In the genomic region with DNA sequence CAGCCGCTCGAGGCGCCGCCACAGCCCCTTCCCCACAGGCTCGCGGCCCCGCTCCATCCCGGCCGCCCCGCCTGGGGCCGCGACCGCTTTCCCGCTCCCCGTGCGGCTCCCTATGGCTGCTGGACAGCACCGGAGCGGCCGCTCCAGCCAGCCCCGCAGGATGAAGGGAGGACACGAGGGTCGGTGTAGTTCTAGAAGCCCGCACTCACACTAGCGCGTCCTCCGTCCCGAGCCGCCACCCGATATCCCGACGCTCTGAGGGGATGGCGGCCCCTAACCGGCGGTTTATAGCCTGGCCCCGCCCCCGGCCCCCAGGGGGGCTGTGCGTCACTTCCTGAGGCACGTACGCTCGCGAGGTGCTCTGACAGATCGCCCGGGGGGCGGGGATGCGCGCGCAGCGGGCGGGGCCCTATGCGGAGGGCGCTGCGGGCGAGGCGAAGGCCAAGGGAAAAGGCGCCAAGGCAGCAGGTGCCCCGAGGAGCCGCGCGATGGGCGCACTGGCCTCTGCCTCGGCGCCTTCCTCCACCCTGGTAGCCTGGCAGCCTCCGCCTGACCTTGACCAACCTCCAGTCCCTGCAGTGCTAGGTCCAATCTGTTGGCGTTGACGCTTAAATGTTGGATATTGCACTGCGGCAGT, we compare ENCODE assay signal across 1 cellular context.
TF ChIP-seq lines count a peak whose summit lies in the region.

Gene TFRC (minus strand): TSS at position 257 of the 637 bp plus-strand sequence. CDS start 4,991 bp downstream, outside the sequence.

TF ChIP-seq in GM12878, 131 proteins besides CTCF, POLR2A, EP300 and RAD21 (continued from another document and continues in another):
- TF ChIP-seq, protein P1, sequence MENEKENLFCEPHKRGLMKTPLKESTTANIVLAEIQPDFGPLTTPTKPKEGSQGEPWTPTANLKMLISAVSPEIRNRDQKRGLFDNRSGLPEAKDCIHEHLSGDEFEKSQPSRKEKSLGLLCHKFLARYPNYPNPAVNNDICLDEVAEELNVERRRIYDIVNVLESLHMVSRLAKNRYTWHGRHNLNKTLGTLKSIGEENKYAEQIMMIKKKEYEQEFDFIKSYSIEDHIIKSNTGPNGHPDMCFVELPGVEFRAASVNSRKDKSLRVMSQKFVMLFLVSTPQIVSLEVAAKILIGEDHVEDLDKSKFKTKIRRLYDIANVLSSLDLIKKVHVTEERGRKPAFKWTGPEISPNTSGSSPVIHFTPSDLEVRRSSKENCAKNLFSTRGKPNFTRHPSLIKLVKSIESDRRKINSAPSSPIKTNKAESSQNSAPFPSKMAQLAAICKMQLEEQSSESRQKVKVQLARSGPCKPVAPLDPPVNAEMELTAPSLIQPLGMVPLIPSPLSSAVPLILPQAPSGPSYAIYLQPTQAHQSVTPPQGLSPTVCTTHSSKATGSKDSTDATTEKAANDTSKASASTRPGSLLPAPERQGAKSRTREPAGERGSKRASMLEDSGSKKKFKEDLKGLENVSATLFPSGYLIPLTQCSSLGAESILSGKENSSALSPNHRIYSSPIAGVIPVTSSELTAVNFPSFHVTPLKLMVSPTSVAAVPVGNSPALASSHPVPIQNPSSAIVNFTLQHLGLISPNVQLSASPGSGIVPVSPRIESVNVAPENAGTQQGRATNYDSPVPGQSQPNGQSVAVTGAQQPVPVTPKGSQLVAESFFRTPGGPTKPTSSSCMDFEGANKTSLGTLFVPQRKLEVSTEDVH (IDR thresholded peaks at IDR 0.05; ENCODE audit: low read depth, partially characterized antibody): peak; percentile 37
- TF ChIP-seq SREBF1 (IDR thresholded peaks at IDR 0.05; ENCODE audit: low read length) (no peak), ZNF217 (IDR thresholded peaks at IDR 0.05) (no peak), EZH2 (IDR thresholded peaks at IDR 0.05; ENCODE audit: borderline replicate concordance, control insufficient read depth, low read depth, low read length) (no peak), MAX (IDR thresholded peaks at IDR 0.05; ENCODE audit: low read depth, low read length) (peak; percentile 53; the same call in 1 of the 2 replicates), ZSCAN29 (IDR thresholded peaks at IDR 0.05) (no peak), NR2C1 (IDR thresholded peaks at IDR 0.05) (no peak; the same call in 1 of the 2 replicates), RBBP5 (conservative IDR thresholded peaks at IDR 0.05) (no peak), DPF2 (IDR thresholded peaks at IDR 0.05) (peak; percentile 81), REST (IDR thresholded peaks at IDR 0.05; ENCODE audit: low read depth, low read length) (peak; percentile 59; the same call in 1 of the 2 replicates), NBN (IDR thresholded peaks at IDR 0.05) (peak; percentile 69), GATAD2B (conservative IDR thresholded peaks at IDR 0.05; ENCODE audit: low read depth) (peak; percentile 60; the same call in 1 of the 2 replicates), SP1 (IDR thresholded peaks at IDR 0.05; ENCODE audit: low read depth, low read length) (peak; percentile 81), CREM (IDR thresholded peaks at IDR 0.05; ENCODE audit: low read depth) (peak; percentile 96), CBFB (IDR thresholded peaks at IDR 0.05; ENCODE audit: low read depth) (peak; percentile 99), SIX5 (IDR thresholded peaks at IDR 0.05; ENCODE audit: low read depth, low read length, severe bottlenecking) (peak; percentile 18), IRF5 (IDR thresholded peaks at IDR 0.05; ENCODE audit: borderline replicate concordance) (no peak), MLLT1 (IDR thresholded peaks at IDR 0.05) (peak; percentile 12; the same call in 1 of the 2 replicates), PAX5 (IDR thresholded peaks at IDR 0.05; ENCODE audit: borderline replicate concordance, low read depth, low read length) (peak; percentile 37; the same call in 1 of the 2 replicates), ESRRA (IDR thresholded peaks at IDR 0.05; ENCODE audit: low read length) (0 out of 2 replicates have a peak, but pooled peaks have one; percentile 7), SRF (IDR thresholded peaks at IDR 0.05; ENCODE audit: low read depth in 2 of 2, low read length in 2 of 2) (peak in 1 of 2 experiments; percentile 56; a peak in 1 of 4 replicates), MYC (IDR thresholded peaks at IDR 0.05; ENCODE audit: insufficient read depth, insufficient read length, insufficient replicate concordance, low read length, severe bottlenecking) (no peak), BMI1 (IDR thresholded peaks at IDR 0.05; ENCODE audit: borderline replicate concordance) (no peak), MEF2A (IDR thresholded peaks at IDR 0.05; ENCODE audit: insufficient read depth, low read depth, low read length) (peak; percentile 72), FOXM1 (IDR thresholded peaks at IDR 0.05; ENCODE audit: low read depth, low read length) (0 out of 2 replicates have a peak, but pooled peaks have one; percentile 6), SMARCA5 (IDR thresholded peaks at IDR 0.05) (no peak), CEBPZ (IDR thresholded peaks at IDR 0.05; ENCODE audit: low read depth, low read length) (no peak), MEF2B (IDR thresholded peaks at IDR 0.05; ENCODE audit: partially characterized antibody, poor library complexity, severe bottlenecking) (peak; percentile 98), BHLHE40 (IDR thresholded peaks at IDR 0.05; ENCODE audit: borderline replicate concordance in 1 of 2, low read depth in 2 of 2, low read length in 1 of 2) (peak; percentile 47 to 73; a peak in 2 of 4 replicates), ZBTB4 (CRISPR knock-in tag; IDR thresholded peaks at IDR 0.05) (no peak), IKZF2 (IDR thresholded peaks at IDR 0.05) (peak; percentile 20 to 49; a peak in 2 of 4 replicates), HDGF (IDR thresholded peaks at IDR 0.05) (peak; percentile 81; the same call in 1 of the 2 replicates), NFIC (IDR thresholded peaks at IDR 0.05; ENCODE audit: low read depth, low read length) (no peak), SMAD5 (IDR thresholded peaks at IDR 0.05; ENCODE audit: low read depth) (peak; percentile 98), STAT1 (conservative IDR thresholded peaks at IDR 0.05) (no peak), TCF3 (IDR thresholded peaks at IDR 0.05; ENCODE audit: borderline replicate concordance, insufficient read depth, low read depth, low read length) (peak; percentile 92), RCOR1 (conservative IDR thresholded peaks at IDR 0.05; ENCODE audit: low read depth, low read length) (peak; percentile 71; the same call in 1 of the 2 replicates), SUPT20H (IDR thresholded peaks at IDR 0.05; ENCODE audit: borderline replicate concordance, control insufficient read depth, low read depth, low read length) (no peak), IKZF1 (conservative IDR thresholded peaks at IDR 0.05) (peak; percentile 79; the same call in 1 of the 2 replicates)
- TF ChIP-seq, protein P2, sequence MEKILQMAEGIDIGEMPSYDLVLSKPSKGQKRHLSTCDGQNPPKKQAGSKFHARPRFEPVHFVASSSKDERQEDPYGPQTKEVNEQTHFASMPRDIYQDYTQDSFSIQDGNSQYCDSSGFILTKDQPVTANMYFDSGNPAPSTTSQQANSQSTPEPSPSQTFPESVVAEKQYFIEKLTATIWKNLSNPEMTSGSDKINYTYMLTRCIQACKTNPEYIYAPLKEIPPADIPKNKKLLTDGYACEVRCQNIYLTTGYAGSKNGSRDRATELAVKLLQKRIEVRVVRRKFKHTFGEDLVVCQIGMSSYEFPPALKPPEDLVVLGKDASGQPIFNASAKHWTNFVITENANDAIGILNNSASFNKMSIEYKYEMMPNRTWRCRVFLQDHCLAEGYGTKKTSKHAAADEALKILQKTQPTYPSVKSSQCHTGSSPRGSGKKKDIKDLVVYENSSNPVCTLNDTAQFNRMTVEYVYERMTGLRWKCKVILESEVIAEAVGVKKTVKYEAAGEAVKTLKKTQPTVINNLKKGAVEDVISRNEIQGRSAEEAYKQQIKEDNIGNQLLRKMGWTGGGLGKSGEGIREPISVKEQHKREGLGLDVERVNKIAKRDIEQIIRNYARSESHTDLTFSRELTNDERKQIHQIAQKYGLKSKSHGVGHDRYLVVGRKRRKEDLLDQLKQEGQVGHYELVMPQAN (conservative IDR thresholded peaks at IDR 0.05): peak; percentile 91
